ENCODE assay signal across 33 cellular contexts in the genomic region with DNA sequence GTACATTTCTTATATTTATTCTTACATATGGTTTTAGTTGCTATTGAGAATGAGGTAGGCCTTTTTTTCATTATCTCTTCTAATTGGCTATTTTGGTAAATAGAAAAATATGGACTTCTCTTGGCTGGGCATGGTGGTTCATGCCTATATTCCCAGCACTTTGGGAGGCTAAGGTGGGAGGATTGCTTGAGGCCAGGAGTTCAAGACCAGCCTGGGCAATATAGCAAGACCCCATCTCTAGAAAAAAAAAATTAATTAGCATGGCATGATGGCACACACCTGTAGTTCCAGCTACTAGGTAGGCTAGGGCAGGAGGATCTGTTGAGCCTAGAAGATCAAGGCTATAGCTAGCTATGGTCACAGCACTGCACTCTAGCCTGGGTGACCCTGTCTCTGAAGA.
"Had no signal": no experiment of that assay in that cellular context is flagged by ENCODE, and none has a peak within 500 bp of the region (broad histone marks: within the 10 kb centered on the region; RNA-seq: fewer than 3 reads in every experiment).

No MANE protein-coding gene starts in this region.

- H3K9me3 ChIP-seq: adrenal gland, ascending aorta, body of pancreas, breast epithelium had no signal

- H3K27me3 ChIP-seq: adrenal gland, ascending aorta, body of pancreas, brain microvascular endothelial cell, breast epithelium, cardiac muscle cell had no signal

- H3K36me3 ChIP-seq: adrenal gland, brain microvascular endothelial cell, breast epithelium, cardiac muscle cell had no signal

- H3K27ac ChIP-seq: ascending aorta, brain microvascular endothelial cell, breast epithelium, cardiac muscle cell had no signal

- ATAC-seq: activated naive CD4-positive, alpha-beta T cell treated with anti-CD3 and anti-CD28 coated beads, Interleukin-2, amount 50 U/mL, for 72 hours; activated naive CD8-positive, alpha-beta T cell treated with anti-CD3 and anti-CD28 coated beads, Interleukin-2, amount 50 U/mL, for 24 hours; activated T-cell treated with anti-CD3 and anti-CD28 coated beads, Interleukin-2, amount 50 U/mL, for 4 hours; activated T-cell treated with anti-CD3 and anti-CD28 coated beads, Interleukin-2, amount 50 U/mL, for 72 hours; activated T-helper 17 cell treated with anti-CD3 and anti-CD28 coated beads, Interleukin-2, amount 50 U/mL, for 72 hours; body of pancreas had no signal

- FAIRE-seq: astrocyte, bronchial epithelial cell had no signal

- H3K4me3 ChIP-seq: adrenal gland, ascending aorta, body of pancreas, breast epithelium, cardiac muscle cell had no signal

- DNase-seq: activated effector memory CD4-positive, alpha-beta T cell treated with anti-CD3 and anti-CD28 coated beads, Interleukin-2, amount 50 U/mL, for 16 hours; activated effector memory CD4-positive, alpha-beta T cell treated with Interleukin-2 at 50 U/mL for 16 hours; activated gamma-delta T cell; activated gamma-delta T cell treated with Interleukin-2 at 50 U/mL for 16 hours; activated naive CD4-positive, alpha-beta T cell; activated naive CD4-positive, alpha-beta T cell treated with anti-CD3 and anti-CD28 coated beads for 36 hours; activated naive CD4-positive, alpha-beta T cell treated with anti-CD3 and anti-CD28 coated beads, Interleukin-2, amount 10 ng/mL, durations not matched to agents 7 days and 5 days; activated naive CD4-positive, alpha-beta T cell treated with anti-CD3 and anti-CD28 coated beads, Interleukin-2, amount 50 U/mL, for 16 hours; activated naive CD4-positive, alpha-beta T cell treated with Interleukin-2 at 50 U/mL for 16 hours; activated naive CD8-positive, alpha-beta T cell treated with anti-CD3 and anti-CD28 coated beads for 36 hours; activated naive CD8-positive, alpha-beta T cell treated with anti-CD3 and anti-CD28 coated beads, Interleukin-2, amount 10 ng/mL, durations not matched to agents 7 days and 5 days; activated naive CD8-positive, alpha-beta T cell treated with anti-CD3 and anti-CD28 coated beads, Interleukin-2, amount 50 U/mL, for 24 hours; activated T-cell treated with anti-CD3 and anti-CD28 coated beads, Interleukin-2, amount 50 U/mL, for 24 hours; activated T-cell treated with anti-CD3 and anti-CD28 coated beads, Interleukin-2, amount 50 U/mL, for 4 hours; activated T-cell treated with anti-CD3 and anti-CD28 coated beads, Interleukin-2, amount 50 U/mL, for 48 hours; activated T-cell treated with anti-CD3 and anti-CD28 coated beads, Interleukin-2, amount 50 U/mL, for 72 hours; adrenal gland; amniotic stem cell; amygdala; anterior cingulate cortex; aorta; body of pancreas; brain microvascular endothelial cell; caudate nucleus; central memory CD4-positive, alpha-beta T cell; cerebellar nuclear complex had no signal

- H3K4me1 ChIP-seq: breast epithelium had no signal
